ENCODE assay signal across 8 cellular contexts in the genomic region with DNA sequence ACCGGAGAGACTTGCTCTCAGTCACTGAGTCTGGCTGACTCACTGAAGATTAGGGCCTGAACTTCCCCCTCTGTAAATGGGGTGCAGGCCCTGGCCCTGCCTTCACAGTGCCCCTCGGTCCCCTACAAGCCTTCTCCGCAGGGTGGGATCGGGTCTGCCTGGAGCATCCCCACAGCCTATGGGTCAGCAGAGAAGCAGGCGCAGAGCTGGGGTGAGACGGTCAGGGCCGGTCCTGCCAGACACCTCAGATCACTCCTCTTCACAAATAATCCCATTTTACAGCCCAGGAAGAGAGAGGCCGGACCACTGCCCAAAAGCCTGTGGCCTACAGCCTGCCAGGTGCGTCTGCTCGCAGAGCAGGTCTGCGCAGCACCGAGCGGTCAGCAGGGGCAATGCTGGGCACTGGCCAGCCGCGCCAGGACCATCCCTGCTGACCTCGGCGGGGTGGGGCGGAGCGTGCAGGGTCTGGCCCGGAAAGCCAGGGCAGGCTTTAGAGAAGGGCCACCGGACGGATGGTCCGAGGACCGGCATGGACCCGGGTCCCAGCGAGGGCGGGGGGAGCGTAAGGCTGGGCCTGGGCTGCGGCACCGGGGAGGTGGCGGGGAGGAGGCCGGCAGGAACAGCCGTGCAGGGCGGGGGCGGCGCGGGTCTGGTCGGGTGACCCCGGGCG. TPM values are rescaled to one million over a fixed set of nuclear protein-coding genes. Genes with fewer than 3 reads are reported as not detected.
DNase-seq lines count a peak whose midpoint lies in the region; ATAC-seq and TF ChIP-seq lines count a peak whose summit lies in the region.
"Had no signal": no experiment of that assay in that cellular context is flagged by ENCODE, and none has a peak within 500 bp of the region (broad histone marks: within the 10 kb centered on the region; RNA-seq: fewer than 3 reads in every experiment).

No MANE protein-coding gene starts in this region.

- H3K9ac ChIP-seq in HUES64 (ENCODE audit: low read depth, low read length), result no peak overlapping the region

- peak overlapping the region; percentile 47 for H3K4me3 ChIP-seq in HUES64 (ENCODE audit: low read length)
- H3K4me3 ChIP-seq in ascending aorta, result peak overlapping the region; percentile 70 to 90

- no peaks in the 10 kb centered on the region for H3K36me3 Mint-ChIP-seq in stimulated activated naive B cell treated with anti-CD40 and anti-IgM and Interleukin-4, amounts not matched to agents 10 μg/mL and 1 μg/mL and 100 μg/mL, for 72 hours

- H3K9me3 Mint-ChIP-seq in stimulated activated naive B cell treated with anti-CD40 and anti-IgM and Interleukin-4, amounts not matched to agents 10 μg/mL and 1 μg/mL and 100 μg/mL, for 72 hours, result no peaks in the 10 kb centered on the region

- peaks cover 6 to 13% of the 10 kb centered on the region in 2 donors for H3K4me1 Mint-ChIP-seq in stimulated activated naive B cell treated with anti-CD40 and anti-IgM and Interleukin-4, amounts not matched to agents 10 μg/mL and 1 μg/mL and 100 μg/mL, for 72 hours

- H3K36me3 ChIP-seq in HUES64 (ENCODE audit: insufficient read depth, low read length) (no peaks in the 10 kb centered on the region), ascending aorta (no peaks in the 10 kb centered on the region)

- whole genome bisulfite sequencing in HUES64, result 32% methylated on average over 40 of the region's 40 CpGs

- H3K27me3 Mint-ChIP-seq in stimulated activated naive B cell treated with anti-CD40 and anti-IgM and Interleukin-4, amounts not matched to agents 10 μg/mL and 1 μg/mL and 100 μg/mL, for 72 hours, result peaks cover 38 to 48% of the 10 kb centered on the region in 2 donors

- H3K9me3 ChIP-seq in HUES64 (ENCODE audit: insufficient read depth, low read depth, low read length) (no peaks in the 10 kb centered on the region), ascending aorta (no peaks in the 10 kb centered on the region)

- peaks cover 72% of the 10 kb centered on the region for H3K27me3 ChIP-seq in HUES64 (ENCODE audit: insufficient read depth, low read length)
- H3K27me3 ChIP-seq in ascending aorta, result no peaks in the 10 kb centered on the region

- in situ Hi-C loops in GM13977 (cut with MboI; ENCODE audit: low pct_unique_long_range_greater_than_20kb, low sequenced_read_pairs, unreplicated experiment), result no loop called here

- no peak for TF ChIP-seq CTCF in ascending aorta (IDR thresholded peaks at IDR 0.05)
- no peak for TF ChIP-seq CTCF in GM13977 (IDR thresholded peaks at IDR 0.05; ENCODE audit: extremely low read depth, insufficient read depth, missing control alignments)

- intact Hi-C loops in ascending aorta (cut with DNase I), result loop anchor here (10.0 kb wide), 4 partner anchors 79 to 569 kb away; a partner anchor contains a TSS

- no peak overlapping the region for H3K27ac Mint-ChIP-seq in stimulated activated naive B cell treated with anti-CD40 and anti-IgM and Interleukin-4, amounts not matched to agents 10 μg/mL and 1 μg/mL and 100 μg/mL, for 72 hours

- H3K4me1 ChIP-seq in HUES64 (ENCODE audit: insufficient read depth, low read length) (no peaks in the 10 kb centered on the region; the same call in 1 of the 2 replicates), ascending aorta (peaks cover 10 to 25% of the 10 kb centered on the region in 2 donors)

- ATAC-seq in stimulated activated naive B cell treated with anti-CD40 and anti-IgM and Interleukin-4, amounts not matched to agents 10 μg/mL and 1 μg/mL and 100 μg/mL, for 72 hours (replicated peaks), result no peak
- ATAC-seq in GM21526 (IDR thresholded peaks at IDR 0.05; ENCODE audit: low FRiP score, unreplicated experiment), result no peak

- no peak for DNase-seq in ascending aorta (ENCODE audit: low spot score in 2 of 2)
- peak; percentile 72 for DNase-seq in iPS-NIHi11 (ENCODE audit: low spot score)
- no peak for DNase-seq in stimulated activated naive B cell treated with anti-CD40 and anti-IgM and Interleukin-4, amounts not matched to agents 10 μg/mL and 1 μg/mL and 100 μg/mL, for 72 hours
- DNase-seq in effector CD8-positive, alpha-beta T cell (lab: John Stamatoyannopoulos, UW), result no peak
- no peak for DNase-seq in GM13977 (ENCODE audit: low spot score)

- H3K27ac ChIP-seq in HUES64 (ENCODE audit: low read depth, low read length) (no peak overlapping the region), ascending aorta (no peak overlapping the region)

- H3K4me3 Mint-ChIP-seq in stimulated activated naive B cell treated with anti-CD40 and anti-IgM and Interleukin-4, amounts not matched to agents 10 μg/mL and 1 μg/mL and 100 μg/mL, for 72 hours, result peak overlapping the region; percentile 63 to 78

RNA-seq across cellular contexts. Expression of a gene that starts 0.5 kb away (rescaled TPM):
- 6.5 TPM for polyA plus RNA-seq in HUES64 (2013, experiment 1 of 2)
- polyA plus RNA-seq in HUES64 (2013, experiment 2 of 2), result 11.3 TPM
- 105 TPM for total RNA-seq in ascending aorta

RNA-seq across cellular contexts. Expression of a gene that starts 9.6 kb away (rescaled TPM):
- polyA plus RNA-seq in HUES64 (2013, experiment 1 of 2), result 2.5 TPM
- polyA plus RNA-seq in HUES64 (2013, experiment 2 of 2), result 7.9 TPM
- total RNA-seq in ascending aorta, result 50.2 TPM

RNA-seq across cellular contexts. Expression of a gene that starts 46.8 kb away (rescaled TPM):
- 1.6 TPM for polyA plus RNA-seq in HUES64 (2013, experiment 1 of 2)
- polyA plus RNA-seq in HUES64 (2013, experiment 2 of 2), result 5.1 TPM
- not detected for total RNA-seq in ascending aorta
- total RNA-seq: activated CD8-positive, alpha-beta memory T cell treated with anti-CD3 and anti-CD28 coated beads for 36 hours had no signal
